In the genomic region with DNA sequence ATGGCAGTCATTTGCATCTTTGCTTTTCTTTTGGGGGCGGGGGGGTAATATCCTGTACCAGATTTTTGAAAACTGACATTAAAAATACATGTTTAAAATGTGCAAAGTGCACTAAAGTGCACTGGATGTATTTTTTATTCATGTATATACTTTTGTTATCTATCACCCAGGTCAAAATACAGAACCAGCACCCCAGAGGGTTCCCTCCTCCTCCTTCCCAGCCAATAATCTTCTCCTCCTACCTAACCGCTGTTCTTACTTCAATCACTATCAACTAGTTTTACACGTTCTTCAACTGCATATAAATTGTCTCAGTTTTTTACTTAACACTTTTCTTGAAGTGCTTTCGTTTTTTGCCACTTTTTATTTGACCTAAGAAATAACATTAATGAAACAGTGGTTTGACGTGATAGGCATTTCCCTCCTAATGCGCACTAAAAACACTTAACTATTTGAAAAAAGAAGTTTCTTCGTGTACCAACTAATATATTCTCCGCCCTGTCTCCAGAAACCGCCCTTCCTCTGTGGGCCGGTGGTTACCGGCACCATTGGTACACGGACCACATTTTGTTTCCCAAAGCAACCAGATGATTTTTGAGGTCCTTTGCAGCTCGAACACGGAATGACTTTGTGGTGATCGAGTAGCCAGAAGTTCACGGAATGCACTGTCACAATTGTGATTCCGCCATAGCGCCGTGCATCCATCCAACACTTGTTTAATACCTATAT, we compare ENCODE assay signal across 8 cellular contexts. TPM values are rescaled to one million over a fixed set of nuclear protein-coding genes. Genes with fewer than 3 reads are reported as not detected.
DNase-seq lines count a peak whose midpoint lies in the region; ATAC-seq, FAIRE-seq and TF ChIP-seq lines count a peak whose summit lies in the region.

No MANE protein-coding gene starts in this region.

- no peak overlapping the region for H3K23ac ChIP-seq in neuronal stem cell (ENCODE audit: low read depth, low read length, poor library complexity)

- H3K4me2 ChIP-seq in endothelial cell of umbilical vein (ENCODE audit: insufficient read depth, low read length) (peak overlapping the region; percentile 87), neuronal stem cell (ENCODE audit: insufficient read depth, low read length, poor library complexity, severe bottlenecking) (peak overlapping the region; percentile 90)

- CTCF ChIA-PET in endothelial cell of umbilical vein (lab: Charles Lee) = interaction anchor here (0.7 to 2.6 kb wide), 9 partner anchors 10 to 351 kb away, joined by 3 to 24 read pairs (median 4); no protein-coding TSS in a partner anchor

- no peaks in the 10 kb centered on the region for H3K9me3 Mint-ChIP-seq in activated CD4-positive, alpha-beta T cell treated with anti-CD3 and anti-CD28 coated beads, Interleukin-2, amount 10 ng/mL, durations not matched to agents 24 days and 14 days

- peak overlapping the region; percentile 92 for H3K27ac Mint-ChIP-seq in activated CD4-positive, alpha-beta T cell treated with anti-CD3 and anti-CD28 coated beads, Interleukin-2, amount 10 ng/mL, durations not matched to agents 24 days and 14 days

- peaks cover 53% of the 10 kb centered on the region for H3K4me1 ChIP-seq in left ventricle myocardium inferior
- peaks cover 8% of the 10 kb centered on the region for H3K4me1 ChIP-seq in endothelial cell of umbilical vein (ENCODE audit: control insufficient read depth, extremely low read depth, insufficient read depth, low read length)
- H3K4me1 ChIP-seq in neuronal stem cell (ENCODE audit: control insufficient read depth in 2 of 2, insufficient read depth in 1 of 2, low read depth in 1 of 2, low read length in 2 of 2) = peaks cover 2 to 9% of the 10 kb centered on the region in 2 donors

- no peak for ATAC-seq in GM21526 (IDR thresholded peaks at IDR 0.05; ENCODE audit: low FRiP score, unreplicated experiment)

- H3K4me3 ChIP-seq in left ventricle myocardium inferior (peak overlapping the region; percentile 93), endothelial cell of umbilical vein (replicated peaks in 1 of 3; ENCODE audit: insufficient read depth in 1 of 3, low read depth in 1 of 3, low read length in 3 of 3) (peak overlapping the region; percentile 47 to 72 (median 53)), neuronal stem cell (ENCODE audit: low read length in 2 of 2) (peak overlapping the region; percentile 66 to 78)

- no peaks in the 10 kb centered on the region for H3K27me3 ChIP-seq in left ventricle myocardium inferior (ENCODE audit: low read depth)
- H3K27me3 ChIP-seq in endothelial cell of umbilical vein (ENCODE audit: control insufficient read depth in 2 of 2, insufficient read depth in 2 of 2, low read length in 2 of 2) = no peaks in the 10 kb centered on the region
- no peaks in the 10 kb centered on the region for H3K27me3 ChIP-seq in neuronal stem cell (ENCODE audit: control insufficient read depth in 3 of 3, insufficient read depth in 3 of 3, low read depth in 1 of 3, low read length in 3 of 3)

- no CpG with 5 or more reads among the region's 19 CpGs for WGBS in neuronal stem cell (ENCODE audit: extremely low coverage in 2 of 2, insufficient read length in 2 of 2, insufficient replicate concordance in 1 of 2), 2 donors

- TSS peak; percentile 70 for BruUV-seq in endothelial cell of umbilical vein (replicated peaks; lab: Mats Ljungman, UMichigan)

- H2AK5ac ChIP-seq in neuronal stem cell (ENCODE audit: low read depth, low read length) = no peak overlapping the region

- no peaks in the 10 kb centered on the region for H4K20me1 ChIP-seq in endothelial cell of umbilical vein (replicated peaks; ENCODE audit: control insufficient read depth, extremely low read depth, insufficient read depth, low read length)

- no peaks in the 10 kb centered on the region for H3K9me3 ChIP-seq in left ventricle myocardium inferior (replicated peaks)
- no peaks in the 10 kb centered on the region for H3K9me3 ChIP-seq in endothelial cell of umbilical vein (replicated peaks; ENCODE audit: control insufficient read depth, insufficient read depth, low read length)
- no peaks in the 10 kb centered on the region for H3K9me3 ChIP-seq in neuronal stem cell (replicated peaks in 1 of 2; ENCODE audit: control insufficient read depth in 2 of 2, insufficient read depth in 1 of 2, low read depth in 1 of 2, low read length in 2 of 2)

- no peak overlapping the region for H2BK15ac ChIP-seq in neuronal stem cell (ENCODE audit: low read length)

- H2AFZ ChIP-seq in endothelial cell of umbilical vein (ENCODE audit: low read depth, low read length) = peak overlapping the region; percentile 68
- peak overlapping the region; percentile 92 for H2AFZ ChIP-seq in neuronal stem cell (ENCODE audit: low read length)

- H4K8ac ChIP-seq in neuronal stem cell (ENCODE audit: low read depth, low read length) = no peak overlapping the region

- intact Hi-C loops in left ventricle myocardium inferior (cut with micrococcal nuclease) = no loop called here
- intact Hi-C loops in cardiac septum (cut with DNase I) = loop anchor here (2.0 to 10.0 kb wide), 2 partner anchors 43 to 115 kb away; no protein-coding TSS in a partner anchor
- intact Hi-C loops in activated CD4-positive, alpha-beta T cell treated with anti-CD3 and anti-CD28 coated beads, Interleukin-2, amount 10 ng/mL, durations not matched to agents 24 days and 14 days (cut with micrococcal nuclease) = loop anchor here (1.0 to 10.0 kb wide), 8 partner anchors 21 to 315 kb away; no protein-coding TSS in a partner anchor
- intact Hi-C loops in endothelial cell of umbilical vein (cut with micrococcal nuclease) = loop anchor here (1.0 to 2.0 kb wide), 5 partner anchors 26 to 99 kb away; no protein-coding TSS in a partner anchor

- H3K36me3 ChIP-seq in left ventricle myocardium inferior (no peaks in the 10 kb centered on the region), endothelial cell of umbilical vein (ENCODE audit: control insufficient read depth in 2 of 2, extremely low read depth in 1 of 2, insufficient read depth in 2 of 2, low read length in 2 of 2) (no peaks in the 10 kb centered on the region), neuronal stem cell (replicated peaks in 1 of 2; ENCODE audit: control insufficient read depth in 2 of 2, insufficient read depth in 2 of 2, low read length in 2 of 2) (no peaks in the 10 kb centered on the region)

- H2BK12ac ChIP-seq in neuronal stem cell (ENCODE audit: low read length) = no peak overlapping the region

- H3K27ac ChIP-seq in left ventricle myocardium inferior (replicated peaks) (peak overlapping the region; percentile 97), endothelial cell of umbilical vein (ENCODE audit: insufficient read depth, low read depth, low read length) (peak overlapping the region; percentile 30), neuronal stem cell (replicated peaks; ENCODE audit: low read length) (no peak overlapping the region)

- H3K27me3 Mint-ChIP-seq in activated CD4-positive, alpha-beta T cell treated with anti-CD3 and anti-CD28 coated beads, Interleukin-2, amount 10 ng/mL, durations not matched to agents 24 days and 14 days = peaks cover 6% of the 10 kb centered on the region

- no peak overlapping the region for H2BK5ac ChIP-seq in neuronal stem cell (ENCODE audit: low read length)

- H3K4me3 Mint-ChIP-seq in activated CD4-positive, alpha-beta T cell treated with anti-CD3 and anti-CD28 coated beads, Interleukin-2, amount 10 ng/mL, durations not matched to agents 24 days and 14 days = peak overlapping the region; percentile 88

- peaks cover 29% of the 10 kb centered on the region for H3K79me2 ChIP-seq in endothelial cell of umbilical vein (ENCODE audit: control insufficient read depth, insufficient read depth, low read length)

- peaks cover 48% of the 10 kb centered on the region for H3K4me1 Mint-ChIP-seq in activated CD4-positive, alpha-beta T cell treated with anti-CD3 and anti-CD28 coated beads, Interleukin-2, amount 10 ng/mL, durations not matched to agents 24 days and 14 days

- H2BK120ac ChIP-seq in neuronal stem cell (ENCODE audit: low read depth, low read length) = no peak overlapping the region

- H3K4ac ChIP-seq in neuronal stem cell (ENCODE audit: low read length) = no peak overlapping the region

- H3K9ac ChIP-seq in endothelial cell of umbilical vein (replicated peaks; ENCODE audit: extremely low read depth, insufficient read depth, low read length) = peak overlapping the region; percentile 38
- H3K9ac ChIP-seq in neuronal stem cell (ENCODE audit: low read depth, low read length, poor library complexity) = no peak overlapping the region

- TF ChIP-seq CTCF in left ventricle myocardium inferior (IDR thresholded peaks at IDR 0.05; ENCODE audit: borderline replicate concordance) (no peak), endothelial cell of umbilical vein (IDR thresholded peaks at IDR 0.05; ENCODE audit: extremely low read depth in 1 of 2, insufficient read depth in 1 of 2, low read depth in 1 of 2, low read length in 2 of 2) (no peak)

- DNase-seq in left ventricle myocardium inferior = no peak
- no peak for DNase-seq in cardiac septum (ENCODE audit: low spot score)
- peak; percentile 89 for DNase-seq in activated CD4-positive, alpha-beta T cell treated with anti-CD3 and anti-CD28 coated beads, Interleukin-2, amount 10 ng/mL, durations not matched to agents 24 days and 14 days
- DNase-seq in endothelial cell of umbilical vein (ENCODE audit: low read depth, low spot score) = peak; percentile 56
- DNase-seq in neuronal stem cell (ENCODE audit: low spot score) = no peak
- DNase-seq in NCI-H226 = no peak
- no peak for DNase-seq in NCI-H187 treated with DMSO at 0.1 percent for 48 hours (lab: John Stamatoyannopoulos, UW)

- TF ChIP-seq POLR2A in endothelial cell of umbilical vein (IDR thresholded peaks at IDR 0.05; ENCODE audit: low read depth, low read length) = no peak

- POLR2A ChIA-PET in endothelial cell of umbilical vein (lab: Charles Lee) = interaction anchor here (0.6 to 1.9 kb wide), 4 partner anchors 23 to 35 kb away, joined by 3 to 13 read pairs (median 8); no protein-coding TSS in a partner anchor

- no peak overlapping the region for H4K91ac ChIP-seq in neuronal stem cell (ENCODE audit: low read depth, low read length, poor library complexity)

- dilution Hi-C loops in endothelial cell of umbilical vein (cut with MboI; ENCODE audit: extremely low pct_ligation_motif_present, low sequenced_read_pairs) = no loop called here

- no peak for FAIRE-seq in endothelial cell of umbilical vein (lab: Jason Lieb, UNC)

- H3K9me1 ChIP-seq in endothelial cell of umbilical vein (replicated peaks; ENCODE audit: control insufficient read depth, extremely low read depth, insufficient read depth, low read length) = no peaks in the 10 kb centered on the region

- H3K36me3 Mint-ChIP-seq in activated CD4-positive, alpha-beta T cell treated with anti-CD3 and anti-CD28 coated beads, Interleukin-2, amount 10 ng/mL, durations not matched to agents 24 days and 14 days (ENCODE audit: low read depth) = peaks cover 6% of the 10 kb centered on the region

- no peak overlapping the region for H3K18ac ChIP-seq in neuronal stem cell (ENCODE audit: low read length)

- H3K14ac ChIP-seq in neuronal stem cell (ENCODE audit: low read length) = no peak overlapping the region

- H3K79me1 ChIP-seq in neuronal stem cell (ENCODE audit: low read depth, low read length) = peaks cover under 1% of the 10 kb centered on the region

RNA-seq across cellular contexts. Expression of a gene that starts 0.8 kb away (rescaled TPM):
- total RNA-seq in left ventricle myocardium inferior (331 TPM), cardiac septum (458 TPM), endothelial cell of umbilical vein (80.3 and 87.8 TPM in 2 replicates)
- total RNA-seq in activated CD4-positive, alpha-beta T cell treated with anti-CD3 and anti-CD28 coated beads, Interleukin-2, amount 10 ng/mL, durations not matched to agents 24 days and 14 days = 68.5 and 71.3 TPM in 2 replicates
- polyA plus RNA-seq in endothelial cell of umbilical vein = 20.8 and 22.8 TPM in 2 replicates
- 14.3 and 15.7 TPM in 2 replicates for polyA plus RNA-seq in endothelial cell of umbilical vein (2011; cell fraction: cytosol; rRNA removed)
- 56.1 and 74.7 TPM in 2 replicates for polyA plus RNA-seq in endothelial cell of umbilical vein (2011; cell fraction: nucleus; rRNA removed)
- polyA plus RNA-seq in endothelial cell of umbilical vein (2012) = 30.6 and 35.5 TPM in 2 replicates
- polyA minus RNA-seq in endothelial cell of umbilical vein = 113 and 119 TPM in 2 replicates
- polyA minus RNA-seq in endothelial cell of umbilical vein (2011; cell fraction: cytosol; rRNA and poly(A)+ RNA removed) = 55.7 TPM
- polyA minus RNA-seq in endothelial cell of umbilical vein (2011; cell fraction: nucleus; rRNA and poly(A)+ RNA removed) = 234 and 316 TPM in 2 replicates
- 13.1 TPM for polyA plus RNA-seq in neuronal stem cell (2013, experiment 1 of 2)
- polyA plus RNA-seq in neuronal stem cell (2013, experiment 2 of 2) = 13.0 TPM

Comparison
In these comparisons a context has a peak if more than half of its experiments do, and no peak if none do; other contexts are left out.
1. DNase-seq: peak in activated CD4-positive, alpha-beta T cell treated with anti-CD3 and anti-CD28 coated beads, Interleukin-2, amount 10 ng/mL, durations not matched to agents 24 days and 14 days (single experiment) and endothelial cell of umbilical vein (single experiment); none in left ventricle myocardium inferior (single experiment), cardiac septum (single experiment), neuronal stem cell (single experiment), NCI-H226 (single experiment) and NCI-H187 treated with DMSO at 0.1 percent for 48 hours (single experiment).
2. Peak in every context shown above with its lines, with median percentiles within 50 percentile points of each other: H3K4me3 ChIP-seq.